24 cellular contexts compared by ENCODE assay signal in the genomic region with DNA sequence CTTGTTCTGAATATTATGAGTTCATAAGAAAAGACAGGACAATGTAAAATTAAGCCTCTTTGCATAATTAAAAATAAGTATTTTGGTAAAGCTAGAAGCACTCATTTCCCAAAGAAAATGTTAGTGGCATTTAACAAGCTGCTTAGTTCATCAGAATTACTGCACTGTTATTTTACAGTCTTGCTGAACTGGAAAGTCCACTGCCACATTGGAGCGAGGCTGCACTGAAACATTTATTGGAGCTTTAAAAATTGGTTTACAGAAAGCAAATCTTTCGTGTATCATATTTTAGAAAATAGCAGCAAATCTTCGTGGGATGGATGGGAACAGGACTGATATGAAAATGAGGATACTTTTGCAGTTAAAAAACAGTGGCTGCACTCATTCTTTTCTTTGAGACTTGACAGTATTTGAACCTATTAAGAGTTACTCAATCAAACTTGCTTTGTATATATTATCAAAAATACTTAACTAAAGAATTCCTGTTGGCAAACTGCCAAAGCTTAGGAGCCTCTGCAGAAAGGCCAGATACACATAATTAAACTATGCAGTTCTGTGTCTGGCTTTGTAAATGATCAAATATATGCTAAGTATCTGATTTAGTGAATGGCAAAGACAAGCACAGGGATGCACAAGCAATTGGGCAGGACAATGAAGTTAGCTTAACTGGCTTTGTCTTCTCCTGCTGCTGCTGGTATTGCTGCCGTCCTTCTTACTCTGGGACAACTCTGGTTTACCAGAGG. TPM values are rescaled to one million over a fixed set of nuclear protein-coding genes. Genes with fewer than 3 reads are reported as not detected.
DNase-seq lines count a peak whose midpoint lies in the region; ATAC-seq and TF ChIP-seq lines count a peak whose summit lies in the region.
"Had no signal": no experiment of that assay in that cellular context is flagged by ENCODE, and none has a peak within 500 bp of the region (broad histone marks: within the 10 kb centered on the region; RNA-seq: fewer than 3 reads in every experiment).

No MANE protein-coding gene starts in this region.

- no peaks in the 10 kb centered on the region for H3K36me3 ChIP-seq in cardiac muscle cell
- no peaks in the 10 kb centered on the region for H3K36me3 ChIP-seq in suprapubic skin
- H3K36me3 ChIP-seq: esophagus muscularis mucosa, tibial nerve had no signal

- 64% methylated on average over 4 of the region's 4 CpGs for WGBS in right cardiac atrium
- 58% methylated on average over 4 of the region's 4 CpGs for WGBS in suprapubic skin

- TF ChIP-seq CTCF in cardiac muscle cell (IDR thresholded peaks at IDR 0.05; ENCODE audit: low read depth, low read length), result no peak
- TF ChIP-seq CTCF in fibroblast of villous mesenchyme (IDR thresholded peaks at IDR 0.05; ENCODE audit: insufficient read depth, low read depth, low read length), result no peak
- no peak for TF ChIP-seq CTCF in suprapubic skin (IDR thresholded peaks at IDR 0.05)

- H3K4me1 ChIP-seq in cardiac muscle cell (ENCODE audit: low read depth), result no peaks in the 10 kb centered on the region
- H3K4me1 ChIP-seq in right cardiac atrium (ENCODE audit: control insufficient read depth, insufficient read depth, low read length), result no peaks in the 10 kb centered on the region
- H3K4me1 ChIP-seq in suprapubic skin, result no peaks in the 10 kb centered on the region
- H3K4me1 ChIP-seq: tibial nerve had no signal

- ATAC-seq in right cardiac atrium, result no peak
- peak; percentile 51; the same call in 2 of the 3 replicates for ATAC-seq in SK-N-SH treated with all-trans-retinoic acid at 6 μM for 48 hours
- no peak for ATAC-seq in GM18505 (IDR thresholded peaks at IDR 0.05; ENCODE audit: unreplicated experiment)
- ATAC-seq: activated T-cell treated with anti-CD3 and anti-CD28 coated beads, Interleukin-2, amount 50 U/mL, for 72 hours; effector memory CD8-positive, alpha-beta T cell; Panc1; stimulated activated naive CD8-positive, alpha-beta T cell treated with anti-CD3 and anti-CD28 coated beads, Interleukin-15, amount 100 ng/mL, for 72 hours had no signal

- no peaks in the 10 kb centered on the region for H3K9me3 ChIP-seq in cardiac muscle cell (ENCODE audit: low read depth)
- H3K9me3 ChIP-seq in right cardiac atrium (ENCODE audit: control insufficient read depth, low read length), result no peaks in the 10 kb centered on the region
- no peaks in the 10 kb centered on the region for H3K9me3 ChIP-seq in suprapubic skin
- H3K9me3 ChIP-seq: esophagus muscularis mucosa, tibial nerve had no signal

- no peak for TF ChIP-seq EP300 in suprapubic skin (IDR thresholded peaks at IDR 0.05)

- DNase-seq in cardiac muscle cell (ENCODE audit: low read depth in 1 of 2, low spot score in 1 of 2) (peak; percentile 22 to 55), right cardiac atrium (no peak), fibroblast of villous mesenchyme (ENCODE audit: low read depth) (peak; percentile 19), suprapubic skin (ENCODE audit: low spot score in 2 of 2) (no peak)
- no peak for DNase-seq in stimulated activated naive CD4-positive, alpha-beta T cell (lab: John Stamatoyannopoulos, UW)
- DNase-seq in activated CD4-positive, alpha-beta T cell treated with anti-CD3 and anti-CD28 coated beads, Interleukin-2, amount 50 U/mL, for 48 hours, result no peak
- DNase-seq: activated CD4-positive, alpha-beta T cell treated with anti-CD3 and anti-CD28 coated beads for 1 hour; activated naive CD4-positive, alpha-beta T cell treated with anti-CD3 and anti-CD28 coated beads, Interleukin-2, amount 10 ng/mL, durations not matched to agents 7 days and 5 days; activated T-cell treated with anti-CD3 and anti-CD28 coated beads, Interleukin-2, amount 50 U/mL, for 72 hours; anterior cingulate cortex; effector memory CD8-positive, alpha-beta T cell; H7; kidney glomerular epithelial cell; NCI-H1694; occipital lobe; SIG-M5; stimulated activated naive CD8-positive, alpha-beta T cell treated with anti-CD3 and anti-CD28 coated beads, Interleukin-15, amount 100 ng/mL, for 72 hours; T-helper 1 cell had no signal

- H3K4me3 ChIP-seq in cardiac muscle cell (no peak overlapping the region), right cardiac atrium (ENCODE audit: low read length) (no peak overlapping the region), fibroblast of villous mesenchyme (ENCODE audit: low read depth, low read length) (no peak overlapping the region), suprapubic skin (no peak overlapping the region)
- H3K4me3 ChIP-seq: esophagus muscularis mucosa, tibial nerve had no signal

- intact Hi-C loops in right cardiac atrium (cut with DNase I), result no loop called here

- TF ChIP-seq POLR2A in GM18505 (IDR thresholded peaks at IDR 0.05; ENCODE audit: borderline replicate concordance, extremely low read depth, insufficient read depth, insufficient read length), result no peak
- no peak for TF ChIP-seq POLR2A in suprapubic skin (IDR thresholded peaks at IDR 0.05)

- no peak overlapping the region for H3K27ac ChIP-seq in cardiac muscle cell
- H3K27ac ChIP-seq in right cardiac atrium (ENCODE audit: low read length), result no peak overlapping the region
- H3K27ac ChIP-seq in suprapubic skin, result no peak overlapping the region
- H3K27ac ChIP-seq: C4-2B, esophagus muscularis mucosa, tibial nerve had no signal

- H3K27me3 ChIP-seq in cardiac muscle cell (no peaks in the 10 kb centered on the region), right cardiac atrium (ENCODE audit: control insufficient read depth, insufficient read depth) (no peaks in the 10 kb centered on the region), suprapubic skin (no peaks in the 10 kb centered on the region)
- H3K27me3 ChIP-seq: esophagus muscularis mucosa, tibial nerve had no signal

TF ChIP-seq in SK-N-SH treated with all-trans-retinoic acid at 6 μM for 48 hours, 23 proteins besides CTCF, POLR2A, EP300 and RAD21:
- TF ChIP-seq, protein P1, sequence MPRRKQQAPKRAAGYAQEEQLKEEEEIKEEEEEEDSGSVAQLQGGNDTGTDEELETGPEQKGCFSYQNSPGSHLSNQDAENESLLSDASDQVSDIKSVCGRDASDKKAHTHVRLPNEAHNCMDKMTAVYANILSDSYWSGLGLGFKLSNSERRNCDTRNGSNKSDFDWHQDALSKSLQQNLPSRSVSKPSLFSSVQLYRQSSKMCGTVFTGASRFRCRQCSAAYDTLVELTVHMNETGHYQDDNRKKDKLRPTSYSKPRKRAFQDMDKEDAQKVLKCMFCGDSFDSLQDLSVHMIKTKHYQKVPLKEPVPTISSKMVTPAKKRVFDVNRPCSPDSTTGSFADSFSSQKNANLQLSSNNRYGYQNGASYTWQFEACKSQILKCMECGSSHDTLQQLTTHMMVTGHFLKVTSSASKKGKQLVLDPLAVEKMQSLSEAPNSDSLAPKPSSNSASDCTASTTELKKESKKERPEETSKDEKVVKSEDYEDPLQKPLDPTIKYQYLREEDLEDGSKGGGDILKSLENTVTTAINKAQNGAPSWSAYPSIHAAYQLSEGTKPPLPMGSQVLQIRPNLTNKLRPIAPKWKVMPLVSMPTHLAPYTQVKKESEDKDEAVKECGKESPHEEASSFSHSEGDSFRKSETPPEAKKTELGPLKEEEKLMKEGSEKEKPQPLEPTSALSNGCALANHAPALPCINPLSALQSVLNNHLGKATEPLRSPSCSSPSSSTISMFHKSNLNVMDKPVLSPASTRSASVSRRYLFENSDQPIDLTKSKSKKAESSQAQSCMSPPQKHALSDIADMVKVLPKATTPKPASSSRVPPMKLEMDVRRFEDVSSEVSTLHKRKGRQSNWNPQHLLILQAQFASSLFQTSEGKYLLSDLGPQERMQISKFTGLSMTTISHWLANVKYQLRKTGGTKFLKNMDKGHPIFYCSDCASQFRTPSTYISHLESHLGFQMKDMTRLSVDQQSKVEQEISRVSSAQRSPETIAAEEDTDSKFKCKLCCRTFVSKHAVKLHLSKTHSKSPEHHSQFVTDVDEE (CRISPR knock-in tag; IDR thresholded peaks at IDR 0.05), result peak; percentile 91
- TF ChIP-seq SNAI2 (CRISPR knock-in tag; IDR thresholded peaks at IDR 0.05), result 0 out of 2 replicates have a peak, but pooled peaks have one; percentile 18
- no peak for TF ChIP-seq POU6F1 (CRISPR knock-in tag; IDR thresholded peaks at IDR 0.05; ENCODE audit: borderline replicate concordance, low read depth)
- TF ChIP-seq TCF4 (CRISPR knock-in tag; IDR thresholded peaks at IDR 0.05; ENCODE audit: borderline replicate concordance), result peak; percentile 91
- TF ChIP-seq ISL1 (CRISPR knock-in tag; IDR thresholded peaks at IDR 0.05), result peak; percentile 90

RNA-seq across cellular contexts. Expression of gene FBXL7, which starts 16.5 kb away (rescaled TPM):
- total RNA-seq in cardiac muscle cell, result 19.0 and 22.5 TPM in 2 replicates
- polyA plus RNA-seq in cardiac muscle cell, result 16.7 and 17.4 TPM in 2 replicates
- 10 to 100 TPM; 16.1 to 22.2 (median 18.4) TPM for total RNA-seq in right cardiac atrium
- 10.2 TPM for polyA plus RNA-seq in right cardiac atrium
- 10.6 and 11.2 TPM in 2 replicates for total RNA-seq in fibroblast of villous mesenchyme
- 1 to 10 TPM; 1.9 to 5.9 (median 3.0) TPM for total RNA-seq in suprapubic skin
- total RNA-seq: activated T-cell treated with anti-CD3 and anti-CD28 coated beads, Interleukin-2, amount 50 U/mL, for 72 hours had no signal

Comparison
In these comparisons a context has a peak if more than half of its experiments do, and no peak if none do; other contexts are left out.
1. DNase-seq: peak in cardiac muscle cell (2 of 2) and fibroblast of villous mesenchyme (single experiment); none in right cardiac atrium (0 of 3), stimulated activated naive CD4-positive, alpha-beta T cell (0 of 6), activated CD4-positive, alpha-beta T cell treated with anti-CD3 and anti-CD28 coated beads, Interleukin-2, amount 50 U/mL, for 48 hours (0 of 2) and suprapubic skin (0 of 2).